ENCODE assay signal across 1 cellular context in the genomic region with DNA sequence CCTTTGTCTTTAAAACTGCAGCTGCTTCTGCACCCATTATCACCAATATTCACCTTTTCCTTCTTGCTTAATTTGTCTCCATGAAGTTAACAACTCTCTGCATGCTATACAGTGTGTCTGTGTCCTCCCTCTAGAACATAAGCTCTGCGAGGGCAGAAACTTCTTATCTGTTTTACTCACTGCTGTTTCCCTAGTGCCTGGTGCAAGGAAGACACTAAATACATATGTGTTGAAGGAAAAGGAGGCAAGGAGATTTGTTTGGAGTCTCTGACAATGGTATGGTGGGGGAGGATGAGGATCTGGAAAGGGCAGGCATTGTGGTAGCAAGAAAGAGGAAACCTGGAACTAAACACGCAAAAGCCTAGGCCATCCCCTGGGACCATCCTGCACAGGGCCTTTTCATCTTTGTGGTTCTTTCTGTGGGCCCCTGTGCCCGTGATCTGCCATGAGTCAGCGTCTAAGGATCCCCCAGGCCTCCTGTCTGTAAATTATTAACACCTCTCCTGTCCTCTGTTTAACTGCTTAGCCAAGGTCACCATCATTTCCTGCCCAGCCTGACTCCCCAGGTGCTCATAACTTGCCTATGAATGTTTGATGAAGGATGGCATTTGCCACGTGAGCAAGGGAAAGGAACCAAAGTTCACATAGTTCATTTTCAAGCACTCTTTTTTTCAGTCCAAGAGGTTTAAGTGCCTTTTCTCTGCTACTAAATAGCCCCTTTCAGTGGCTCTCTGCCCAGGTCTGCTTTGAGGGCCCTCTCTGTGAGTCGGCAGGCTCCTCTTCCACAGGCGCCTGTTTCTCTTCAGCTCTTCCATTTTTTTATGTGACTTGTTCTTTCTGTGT.
A peak's percentile ranks its signal among the peaks of the same experiment; 100 is the strongest.
TF ChIP-seq lines count a peak whose summit lies in the region.

No MANE protein-coding gene starts in this region.

TF ChIP-seq in HepG2, 621 proteins besides CTCF, POLR2A, EP300 and RAD21 (continued from another document and continues in another):
- TF ChIP-seq, protein P1, sequence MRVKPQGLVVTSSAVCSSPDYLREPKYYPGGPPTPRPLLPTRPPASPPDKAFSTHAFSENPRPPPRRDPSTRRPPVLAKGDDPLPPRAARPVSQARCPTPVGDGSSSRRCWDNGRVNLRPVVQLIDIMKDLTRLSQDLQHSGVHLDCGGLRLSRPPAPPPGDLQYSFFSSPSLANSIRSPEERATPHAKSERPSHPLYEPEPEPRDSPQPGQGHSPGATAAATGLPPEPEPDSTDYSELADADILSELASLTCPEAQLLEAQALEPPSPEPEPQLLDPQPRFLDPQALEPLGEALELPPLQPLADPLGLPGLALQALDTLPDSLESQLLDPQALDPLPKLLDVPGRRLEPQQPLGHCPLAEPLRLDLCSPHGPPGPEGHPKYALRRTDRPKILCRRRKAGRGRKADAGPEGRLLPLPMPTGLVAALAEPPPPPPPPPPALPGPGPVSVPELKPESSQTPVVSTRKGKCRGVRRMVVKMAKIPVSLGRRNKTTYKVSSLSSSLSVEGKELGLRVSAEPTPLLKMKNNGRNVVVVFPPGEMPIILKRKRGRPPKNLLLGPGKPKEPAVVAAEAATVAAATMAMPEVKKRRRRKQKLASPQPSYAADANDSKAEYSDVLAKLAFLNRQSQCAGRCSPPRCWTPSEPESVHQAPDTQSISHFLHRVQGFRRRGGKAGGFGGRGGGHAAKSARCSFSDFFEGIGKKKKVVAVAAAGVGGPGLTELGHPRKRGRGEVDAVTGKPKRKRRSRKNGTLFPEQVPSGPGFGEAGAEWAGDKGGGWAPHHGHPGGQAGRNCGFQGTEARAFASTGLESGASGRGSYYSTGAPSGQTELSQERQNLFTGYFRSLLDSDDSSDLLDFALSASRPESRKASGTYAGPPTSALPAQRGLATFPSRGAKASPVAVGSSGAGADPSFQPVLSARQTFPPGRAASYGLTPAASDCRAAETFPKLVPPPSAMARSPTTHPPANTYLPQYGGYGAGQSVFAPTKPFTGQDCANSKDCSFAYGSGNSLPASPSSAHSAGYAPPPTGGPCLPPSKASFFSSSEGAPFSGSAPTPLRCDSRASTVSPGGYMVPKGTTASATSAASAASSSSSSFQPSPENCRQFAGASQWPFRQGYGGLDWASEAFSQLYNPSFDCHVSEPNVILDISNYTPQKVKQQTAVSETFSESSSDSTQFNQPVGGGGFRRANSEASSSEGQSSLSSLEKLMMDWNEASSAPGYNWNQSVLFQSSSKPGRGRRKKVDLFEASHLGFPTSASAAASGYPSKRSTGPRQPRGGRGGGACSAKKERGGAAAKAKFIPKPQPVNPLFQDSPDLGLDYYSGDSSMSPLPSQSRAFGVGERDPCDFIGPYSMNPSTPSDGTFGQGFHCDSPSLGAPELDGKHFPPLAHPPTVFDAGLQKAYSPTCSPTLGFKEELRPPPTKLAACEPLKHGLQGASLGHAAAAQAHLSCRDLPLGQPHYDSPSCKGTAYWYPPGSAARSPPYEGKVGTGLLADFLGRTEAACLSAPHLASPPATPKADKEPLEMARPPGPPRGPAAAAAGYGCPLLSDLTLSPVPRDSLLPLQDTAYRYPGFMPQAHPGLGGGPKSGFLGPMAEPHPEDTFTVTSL (CRISPR knock-in tag; IDR thresholded peaks at IDR 0.05; ENCODE audit: borderline replicate concordance), result 0 out of 2 replicates have a peak, but pooled peaks have one; percentile 83
- TF ChIP-seq FOXO1 (CRISPR knock-in tag; IDR thresholded peaks at IDR 0.05) (peak; percentile 64; the same call in 1 of the 2 replicates), ATRX (CRISPR knock-in tag; IDR thresholded peaks at IDR 0.05; ENCODE audit: borderline replicate concordance) (no peak), NONO (IDR thresholded peaks at IDR 0.05) (no peak), NONO (CRISPR knock-in tag; conservative IDR thresholded peaks at IDR 0.05) (peak; percentile 69; the same call in 1 of the 2 replicates), RFXAP (CRISPR knock-in tag; IDR thresholded peaks at IDR 0.05; ENCODE audit: borderline replicate concordance) (peak; percentile 79; the same call in 1 of the 2 replicates), ZNF496 (CRISPR knock-in tag; IDR thresholded peaks at IDR 0.05; ENCODE audit: insufficient replicate concordance) (no peak), MAFF (IDR thresholded peaks at IDR 0.05; ENCODE audit: low read depth, low read length) (peak; percentile 70), CHD2 (IDR thresholded peaks at IDR 0.05; ENCODE audit: low read depth, low read length) (no peak), ZNF878 (CRISPR knock-in tag; IDR thresholded peaks at IDR 0.05) (peak; percentile 79; the same call in 1 of the 2 replicates), FOXC1 (CRISPR knock-in tag; IDR thresholded peaks at IDR 0.05; ENCODE audit: borderline replicate concordance) (no peak), GABPB1 (CRISPR knock-in tag; IDR thresholded peaks at IDR 0.05) (peak; percentile 55; the same call in 1 of the 2 replicates), MIER2 (CRISPR knock-in tag; IDR thresholded peaks at IDR 0.05) (peak; percentile 80), HNF4G (IDR thresholded peaks at IDR 0.05; ENCODE audit: borderline replicate concordance, low read depth, low read length) (peak; percentile 76), HNF4G (CRISPR knock-in tag; IDR thresholded peaks at IDR 0.05; ENCODE audit: borderline replicate concordance, low read depth) (peak; percentile 81), SMAD9 (CRISPR knock-in tag; IDR thresholded peaks at IDR 0.05) (no peak), BCL6 (CRISPR knock-in tag; IDR thresholded peaks at IDR 0.05) (peak; percentile 80), ASH2L (IDR thresholded peaks at IDR 0.05; ENCODE audit: insufficient read length, low read depth, low read length) (peak; percentile 49), ARNTL (CRISPR knock-in tag; IDR thresholded peaks at IDR 0.05) (peak; percentile 100), FOXA3 (CRISPR knock-in tag; IDR thresholded peaks at IDR 0.05) (peak; percentile 91), ZNF138 (CRISPR knock-in tag; IDR thresholded peaks at IDR 0.05; ENCODE audit: low read depth) (no peak), ZNF225 (CRISPR knock-in tag; IDR thresholded peaks at IDR 0.05) (no peak), SP5 (CRISPR knock-in tag; IDR thresholded peaks at IDR 0.05; ENCODE audit: borderline replicate concordance, low read depth) (peak; percentile 47; the same call in 1 of the 2 replicates), LCORL (IDR thresholded peaks at IDR 0.05) (no peak), LCORL (CRISPR knock-in tag; IDR thresholded peaks at IDR 0.05) (peak; percentile 73; the same call in 1 of the 2 replicates), NFIC (IDR thresholded peaks at IDR 0.05; ENCODE audit: low read length) (peak; percentile 74; the same call in 1 of the 2 replicates), EZH2 (conservative IDR thresholded peaks at IDR 0.05; ENCODE audit: low read depth, low read length) (no peak), KDM5B (CRISPR knock-in tag; IDR thresholded peaks at IDR 0.05; ENCODE audit: borderline replicate concordance) (no peak), SIX4 (CRISPR knock-in tag; IDR thresholded peaks at IDR 0.05) (0 out of 2 replicates have a peak, but pooled peaks have one; percentile 44), PCBP1 (IDR thresholded peaks at IDR 0.05; ENCODE audit: borderline replicate concordance, low read depth, low read length) (no peak), ZNF557 (CRISPR knock-in tag; IDR thresholded peaks at IDR 0.05) (peak; percentile 95)
- TF ChIP-seq, protein P2, sequence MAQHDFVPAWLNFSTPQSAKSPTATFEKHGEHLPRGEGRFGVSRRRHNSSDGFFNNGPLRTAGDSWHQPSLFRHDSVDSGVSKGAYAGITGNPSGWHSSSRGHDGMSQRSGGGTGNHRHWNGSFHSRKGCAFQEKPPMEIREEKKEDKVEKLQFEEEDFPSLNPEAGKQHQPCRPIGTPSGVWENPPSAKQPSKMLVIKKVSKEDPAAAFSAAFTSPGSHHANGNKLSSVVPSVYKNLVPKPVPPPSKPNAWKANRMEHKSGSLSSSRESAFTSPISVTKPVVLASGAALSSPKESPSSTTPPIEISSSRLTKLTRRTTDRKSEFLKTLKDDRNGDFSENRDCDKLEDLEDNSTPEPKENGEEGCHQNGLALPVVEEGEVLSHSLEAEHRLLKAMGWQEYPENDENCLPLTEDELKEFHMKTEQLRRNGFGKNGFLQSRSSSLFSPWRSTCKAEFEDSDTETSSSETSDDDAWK (CRISPR knock-in tag; IDR thresholded peaks at IDR 0.05), result no peak
- TF ChIP-seq, protein P3, sequence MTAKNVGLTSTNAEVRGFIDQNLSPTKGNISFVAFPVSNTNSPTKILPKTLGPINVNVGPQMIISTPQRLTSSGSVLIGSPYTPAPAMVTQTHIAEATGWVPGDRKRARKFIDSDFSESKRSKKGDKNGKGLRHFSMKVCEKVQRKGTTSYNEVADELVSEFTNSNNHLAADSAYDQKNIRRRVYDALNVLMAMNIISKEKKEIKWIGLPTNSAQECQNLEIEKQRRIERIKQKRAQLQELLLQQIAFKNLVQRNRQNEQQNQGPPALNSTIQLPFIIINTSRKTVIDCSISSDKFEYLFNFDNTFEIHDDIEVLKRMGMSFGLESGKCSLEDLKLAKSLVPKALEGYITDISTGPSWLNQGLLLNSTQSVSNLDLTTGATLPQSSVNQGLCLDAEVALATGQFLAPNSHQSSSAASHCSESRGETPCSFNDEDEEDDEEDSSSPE (CRISPR knock-in tag; IDR thresholded peaks at IDR 0.05), result 0 out of 2 replicates have a peak, but pooled peaks have one; percentile 41
- TF ChIP-seq, protein P4, sequence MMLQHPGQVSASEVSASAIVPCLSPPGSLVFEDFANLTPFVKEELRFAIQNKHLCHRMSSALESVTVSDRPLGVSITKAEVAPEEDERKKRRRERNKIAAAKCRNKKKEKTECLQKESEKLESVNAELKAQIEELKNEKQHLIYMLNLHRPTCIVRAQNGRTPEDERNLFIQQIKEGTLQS (CRISPR knock-in tag; IDR thresholded peaks at IDR 0.05), result peak; percentile 94
- TF ChIP-seq, protein P5, sequence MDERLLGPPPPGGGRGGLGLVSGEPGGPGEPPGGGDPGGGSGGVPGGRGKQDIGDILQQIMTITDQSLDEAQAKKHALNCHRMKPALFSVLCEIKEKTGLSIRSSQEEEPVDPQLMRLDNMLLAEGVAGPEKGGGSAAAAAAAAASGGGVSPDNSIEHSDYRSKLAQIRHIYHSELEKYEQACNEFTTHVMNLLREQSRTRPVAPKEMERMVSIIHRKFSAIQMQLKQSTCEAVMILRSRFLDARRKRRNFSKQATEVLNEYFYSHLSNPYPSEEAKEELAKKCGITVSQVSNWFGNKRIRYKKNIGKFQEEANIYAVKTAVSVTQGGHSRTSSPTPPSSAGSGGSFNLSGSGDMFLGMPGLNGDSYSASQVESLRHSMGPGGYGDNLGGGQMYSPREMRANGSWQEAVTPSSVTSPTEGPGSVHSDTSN (CRISPR knock-in tag; IDR thresholded peaks at IDR 0.05), result 0 out of 2 replicates have a peak, but pooled peaks have one; percentile 39
- TF ChIP-seq, protein P6, sequence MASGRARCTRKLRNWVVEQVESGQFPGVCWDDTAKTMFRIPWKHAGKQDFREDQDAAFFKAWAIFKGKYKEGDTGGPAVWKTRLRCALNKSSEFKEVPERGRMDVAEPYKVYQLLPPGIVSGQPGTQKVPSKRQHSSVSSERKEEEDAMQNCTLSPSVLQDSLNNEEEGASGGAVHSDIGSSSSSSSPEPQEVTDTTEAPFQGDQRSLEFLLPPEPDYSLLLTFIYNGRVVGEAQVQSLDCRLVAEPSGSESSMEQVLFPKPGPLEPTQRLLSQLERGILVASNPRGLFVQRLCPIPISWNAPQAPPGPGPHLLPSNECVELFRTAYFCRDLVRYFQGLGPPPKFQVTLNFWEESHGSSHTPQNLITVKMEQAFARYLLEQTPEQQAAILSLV (CRISPR knock-in tag; IDR thresholded peaks at IDR 0.05; ENCODE audit: borderline replicate concordance), result peak; percentile 48; the same call in 1 of the 2 replicates
- TF ChIP-seq, protein P7, sequence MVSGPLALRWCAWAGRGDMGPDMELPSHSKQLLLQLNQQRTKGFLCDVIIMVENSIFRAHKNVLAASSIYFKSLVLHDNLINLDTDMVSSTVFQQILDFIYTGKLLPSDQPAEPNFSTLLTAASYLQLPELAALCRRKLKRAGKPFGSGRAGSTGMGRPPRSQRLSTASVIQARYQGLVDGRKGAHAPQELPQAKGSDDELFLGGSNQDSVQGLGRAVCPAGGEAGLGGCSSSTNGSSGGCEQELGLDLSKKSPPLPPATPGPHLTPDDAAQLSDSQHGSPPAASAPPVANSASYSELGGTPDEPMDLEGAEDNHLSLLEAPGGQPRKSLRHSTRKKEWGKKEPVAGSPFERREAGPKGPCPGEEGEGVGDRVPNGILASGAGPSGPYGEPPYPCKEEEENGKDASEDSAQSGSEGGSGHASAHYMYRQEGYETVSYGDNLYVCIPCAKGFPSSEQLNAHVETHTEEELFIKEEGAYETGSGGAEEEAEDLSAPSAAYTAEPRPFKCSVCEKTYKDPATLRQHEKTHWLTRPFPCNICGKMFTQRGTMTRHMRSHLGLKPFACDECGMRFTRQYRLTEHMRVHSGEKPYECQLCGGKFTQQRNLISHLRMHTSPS (CRISPR knock-in tag; IDR thresholded peaks at IDR 0.05; ENCODE audit: low read depth), result peak; percentile 65; the same call in 1 of the 2 replicates
- TF ChIP-seq, protein P8, sequence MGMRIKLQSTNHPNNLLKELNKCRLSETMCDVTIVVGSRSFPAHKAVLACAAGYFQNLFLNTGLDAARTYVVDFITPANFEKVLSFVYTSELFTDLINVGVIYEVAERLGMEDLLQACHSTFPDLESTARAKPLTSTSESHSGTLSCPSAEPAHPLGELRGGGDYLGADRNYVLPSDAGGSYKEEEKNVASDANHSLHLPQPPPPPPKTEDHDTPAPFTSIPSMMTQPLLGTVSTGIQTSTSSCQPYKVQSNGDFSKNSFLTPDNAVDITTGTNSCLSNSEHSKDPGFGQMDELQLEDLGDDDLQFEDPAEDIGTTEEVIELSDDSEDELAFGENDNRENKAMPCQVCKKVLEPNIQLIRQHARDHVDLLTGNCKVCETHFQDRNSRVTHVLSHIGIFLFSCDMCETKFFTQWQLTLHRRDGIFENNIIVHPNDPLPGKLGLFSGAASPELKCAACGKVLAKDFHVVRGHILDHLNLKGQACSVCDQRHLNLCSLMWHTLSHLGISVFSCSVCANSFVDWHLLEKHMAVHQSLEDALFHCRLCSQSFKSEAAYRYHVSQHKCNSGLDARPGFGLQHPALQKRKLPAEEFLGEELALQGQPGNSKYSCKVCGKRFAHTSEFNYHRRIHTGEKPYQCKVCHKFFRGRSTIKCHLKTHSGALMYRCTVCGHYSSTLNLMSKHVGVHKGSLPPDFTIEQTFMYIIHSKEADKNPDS (CRISPR knock-in tag; IDR thresholded peaks at IDR 0.05), result no peak
- TF ChIP-seq, protein P9, sequence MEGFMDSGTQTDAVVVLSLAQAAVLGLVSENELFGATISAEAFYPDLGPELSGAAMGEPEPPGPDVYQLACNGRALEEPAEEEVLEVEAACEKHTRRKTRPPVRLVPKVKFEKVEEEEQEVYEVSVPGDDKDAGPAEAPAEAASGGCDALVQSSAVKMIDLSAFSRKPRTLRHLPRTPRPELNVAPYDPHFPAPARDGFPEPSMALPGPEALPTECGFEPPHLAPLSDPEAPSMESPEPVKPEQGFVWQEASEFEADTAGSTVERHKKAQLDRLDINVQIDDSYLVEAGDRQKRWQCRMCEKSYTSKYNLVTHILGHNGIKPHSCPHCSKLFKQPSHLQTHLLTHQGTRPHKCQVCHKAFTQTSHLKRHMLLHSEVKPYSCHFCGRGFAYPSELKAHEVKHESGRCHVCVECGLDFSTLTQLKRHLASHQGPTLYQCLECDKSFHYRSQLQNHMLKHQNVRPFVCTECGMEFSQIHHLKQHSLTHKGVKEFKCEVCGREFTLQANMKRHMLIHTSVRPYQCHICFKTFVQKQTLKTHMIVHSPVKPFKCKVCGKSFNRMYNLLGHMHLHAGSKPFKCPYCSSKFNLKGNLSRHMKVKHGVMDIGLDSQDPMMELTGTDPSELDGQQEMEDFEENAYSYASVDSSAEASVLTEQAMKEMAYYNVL (CRISPR knock-in tag; IDR thresholded peaks at IDR 0.05; ENCODE audit: borderline replicate concordance), result peak; percentile 97
